ENCODE assay signal across 8 cellular contexts in genomic region chr12:106302401-106303201, GRCh38. TPM values are rescaled to one million over a fixed set of nuclear protein-coding genes. Genes with fewer than 3 reads are reported as not detected.
DNase-seq lines count a peak whose midpoint lies in the region; TF ChIP-seq lines count a peak whose summit lies in the region.

TSS of gene TCP11L2 (plus strand) at chr12:106302733. CDS start at chr12:106311076, 8,343 bp downstream.

- H3K27me3 ChIP-seq in DOHH2 (ENCODE audit: control insufficient read depth, low read length) (no peaks in the 10 kb centered on the region), neuron (ENCODE audit: insufficient read depth, low read length) (peaks cover 9% of the 10 kb centered on the region), stomach smooth muscle (ENCODE audit: control insufficient read depth in 1 of 2, insufficient read depth in 2 of 2, low read length in 2 of 2) (no peaks in the 10 kb centered on the region)

- H3K27ac ChIP-seq in DOHH2 (ENCODE audit: low read depth, low read length) (0 out of 2 replicates have a peak within 1 kb of the TSS, but pooled peaks have one; percentile 41), stomach smooth muscle (ENCODE audit: low read length) (peak within 1 kb of the TSS; percentile 96)

- no peak for TF ChIP-seq CTCF in DOHH2 (IDR thresholded peaks at IDR 0.05; ENCODE audit: low read depth, low read length, poor library complexity, severe bottlenecking)

- H3K4me1 ChIP-seq in DOHH2 (ENCODE audit: control insufficient read depth, low read length) (peaks cover 27% of the 10 kb centered on the region), neuron (ENCODE audit: insufficient read depth, low read length) (peaks cover 15% of the 10 kb centered on the region), stomach smooth muscle (ENCODE audit: control insufficient read depth, insufficient read depth, low read length) (peaks cover 42% of the 10 kb centered on the region)

- no peaks in the 10 kb centered on the region for H3F3A ChIP-seq in DOHH2 (ENCODE audit: control insufficient read depth, insufficient read depth)

- H3K4me3 ChIP-seq in DOHH2 (ENCODE audit: low read length) (peak within 1 kb of the TSS; percentile 87), neuron (ENCODE audit: low read length) (peak within 1 kb of the TSS; percentile 73), stomach smooth muscle (ENCODE audit: low read length in 2 of 2) (peak within 1 kb of the TSS; percentile 90 to 97)

- peak; percentile 64 for DNase-seq in H4 (ENCODE audit: low spot score)
- peak; percentile 93 for DNase-seq in LoVo (ENCODE audit: low spot score)
- DNase-seq in SK-MEL-5 (ENCODE audit: low read depth, low spot score): peak; percentile 69
- DNase-seq in activated naive CD4-positive, alpha-beta T cell treated with Interleukin-2 at 50 U/mL for 16 hours: peak; percentile 91
- peak; percentile 70 for DNase-seq in foreskin melanocyte

- H3K9ac ChIP-seq in stomach smooth muscle (ENCODE audit: low read length in 2 of 2): peak within 1 kb of the TSS; percentile 86 to 93

- peak within 1 kb of the TSS; percentile 94 for H2AFZ ChIP-seq in neuron (ENCODE audit: low read depth, low read length)

- no peaks in the 10 kb centered on the region for H3K9me2 ChIP-seq in DOHH2 (replicated peaks; ENCODE audit: control insufficient read depth, low read length)

- H3K36me3 ChIP-seq in DOHH2 (ENCODE audit: control insufficient read depth, low read length): no peaks in the 10 kb centered on the region
- no peaks in the 10 kb centered on the region for H3K36me3 ChIP-seq in neuron (ENCODE audit: insufficient read depth, low read length)
- no peaks in the 10 kb centered on the region for H3K36me3 ChIP-seq in stomach smooth muscle (ENCODE audit: control insufficient read depth in 2 of 2, insufficient read depth in 2 of 2, low read length in 2 of 2)

- in situ Hi-C loops in SK-MEL-5 (cut with HindIII; ENCODE audit: low pct_unique_long_range_greater_than_20kb, low sequenced_read_pairs): no loop called here

- H3K79me2 ChIP-seq in DOHH2 (ENCODE audit: control insufficient read depth, low read length): no peaks in the 10 kb centered on the region

- no peaks in the 10 kb centered on the region for H3K9me3 ChIP-seq in DOHH2 (ENCODE audit: control insufficient read depth, insufficient read depth, low read length)
- H3K9me3 ChIP-seq in neuron (ENCODE audit: low read length): no peaks in the 10 kb centered on the region
- no peaks in the 10 kb centered on the region for H3K9me3 ChIP-seq in stomach smooth muscle (ENCODE audit: control insufficient read depth in 2 of 2, low read length in 2 of 2)

- no peaks in the 10 kb centered on the region for H4K20me1 ChIP-seq in DOHH2 (ENCODE audit: control insufficient read depth, insufficient read depth, low read depth, low read length)

- H3K4me2 ChIP-seq in DOHH2 (ENCODE audit: low read length): peak within 1 kb of the TSS; percentile 99

RNA-seq across cellular contexts. Expression of gene TCP11L2, which starts in this region (rescaled TPM):
- total RNA-seq in H4 (2014; rRNA removed; shearing (Covaris generic)): 11.7 and 13.4 TPM in 2 replicates
- total RNA-seq in SK-MEL-5 (2014; rRNA removed; shearing (Covaris generic)): 8.3 and 9.4 TPM in 2 replicates
- 3.7 and 10.2 TPM in 2 replicates for polyA plus RNA-seq in SK-MEL-5 (2015; cell fraction: cytosol; rRNA removed)
- 11.0 and 16.0 TPM in 2 replicates for polyA plus RNA-seq in SK-MEL-5 (2015; cell fraction: nucleus; rRNA removed)

Comparison
In these comparisons a context has a peak if more than half of its experiments do, and no peak if none do; other contexts are left out.
1. Peak in every context shown above with its lines: DNase-seq, H3K4me3 ChIP-seq and H3K27ac ChIP-seq.